8 cellular contexts compared by ENCODE assay signal in the genomic region with DNA sequence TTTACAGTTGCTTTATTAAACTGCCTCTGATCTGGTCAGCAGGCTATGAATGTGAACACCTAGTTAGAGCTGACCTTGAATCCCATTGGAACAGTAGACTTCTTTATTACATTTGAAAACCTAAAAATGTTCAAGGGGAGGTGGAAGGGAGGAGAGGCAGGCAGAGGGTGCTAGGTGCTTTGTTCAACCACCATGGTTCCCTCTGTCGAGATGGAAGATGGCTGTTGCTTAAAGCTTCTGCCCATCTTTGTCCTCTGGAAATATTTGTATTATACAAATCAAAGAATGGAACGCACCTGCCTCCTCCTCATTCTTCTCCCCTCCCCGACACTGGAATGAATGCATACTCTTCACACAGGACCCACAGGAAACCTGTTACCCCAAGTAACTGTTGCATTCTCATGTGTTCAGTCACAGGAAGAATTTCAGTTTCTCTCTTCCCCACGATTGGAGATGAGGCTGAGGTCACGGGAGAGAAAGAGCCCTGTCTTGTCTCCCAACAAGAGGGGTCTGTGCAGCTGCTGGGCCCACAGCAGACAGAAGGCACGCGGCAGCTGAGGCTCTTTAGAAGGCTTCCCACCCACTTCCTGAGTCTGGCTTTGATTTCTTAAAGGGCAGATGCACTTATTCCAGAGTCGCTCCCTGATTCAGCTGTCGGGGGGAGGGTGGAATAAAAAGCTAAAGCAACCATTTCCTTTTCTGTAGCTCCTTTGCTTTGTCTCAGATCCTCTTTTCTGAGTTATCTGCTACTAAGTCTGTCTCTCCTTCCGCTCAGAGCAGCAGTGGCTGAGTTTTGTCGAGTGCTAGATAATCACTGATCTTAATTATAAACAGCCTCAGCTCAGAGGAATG.
DNase-seq lines count a peak whose midpoint lies in the region; TF ChIP-seq lines count a peak whose summit lies in the region.

No MANE protein-coding gene starts in this region.

- peak overlapping the region; percentile 38 for H3K27ac Mint-ChIP-seq in osteocyte (ENCODE audit: unreplicated experiment)

- DNase-seq in EL (peak; percentile 19), GM20000 (ENCODE audit: low spot score) (peak; percentile 57), HT1080 (ENCODE audit: low read depth) (peak; percentile 46), esophagus squamous epithelium (lab: John Stamatoyannopoulos, UW) (no peak), osteocyte (ENCODE audit: extremely low spot score, unreplicated experiment) (no peak), DMS53 treated with DMSO at 0.1 percent for 48 hours (lab: John Stamatoyannopoulos, UW; ENCODE audit: unreplicated experiment) (no peak), HCEC 1CT (no peak)
- peak; percentile 46 for DNase-seq in activated CD4-positive, alpha-beta T cell treated with anti-CD3 and anti-CD28 coated beads, Interleukin-2, amount 50 U/mL, for 1 hour

- peaks cover 0 to 13% (median 0%) of the 10 kb centered on the region in 3 donors for H3K4me1 ChIP-seq in esophagus squamous epithelium

- intact Hi-C loops in esophagus squamous epithelium (cut with DNase I) = no loop called here

- H3K27me3 ChIP-seq in esophagus squamous epithelium = no peaks in the 10 kb centered on the region

- no peak for TF ChIP-seq CTCF in GM20000 (IDR thresholded peaks at IDR 0.05; ENCODE audit: extremely low read depth, missing control alignments)
- TF ChIP-seq CTCF in esophagus squamous epithelium (IDR thresholded peaks at IDR 0.05) = no peak
- TF ChIP-seq CTCF in osteocyte (IDR thresholded peaks at IDR 0.05) = no peak

- H3K27me3 Mint-ChIP-seq in osteocyte (ENCODE audit: unreplicated experiment) = no peaks in the 10 kb centered on the region

- no peaks in the 10 kb centered on the region for H3K36me3 Mint-ChIP-seq in osteocyte (ENCODE audit: unreplicated experiment)

- peak overlapping the region; percentile 14 to 53 (median 42) for H3K27ac ChIP-seq in esophagus squamous epithelium

- TF ChIP-seq POLR2A in esophagus squamous epithelium (IDR thresholded peaks at IDR 0.05) = peak in 1 of 4 donors; percentile 49

- no peaks in the 10 kb centered on the region for H3K9me3 ChIP-seq in esophagus squamous epithelium

- H3K4me1 Mint-ChIP-seq in osteocyte (ENCODE audit: unreplicated experiment) = peaks cover 25% of the 10 kb centered on the region

- peak overlapping the region in 3 of 4 donors; percentile 9 to 51 (median 16) for H3K4me3 ChIP-seq in esophagus squamous epithelium

- H3K9me3 Mint-ChIP-seq in osteocyte (ENCODE audit: unreplicated experiment) = no peaks in the 10 kb centered on the region

- 49 to 56% methylated on average over 10 of the region's 11 CpGs for WGBS in esophagus squamous epithelium, 2 donors

- H3K36me3 ChIP-seq in esophagus squamous epithelium = no peaks in the 10 kb centered on the region

- no peak overlapping the region for H3K4me3 Mint-ChIP-seq in osteocyte (ENCODE audit: unreplicated experiment)

Comparison
In these comparisons a context has a peak if more than half of its experiments do, and no peak if none do; other contexts are left out.
1. DNase-seq: peak in EL (single experiment), GM20000 (single experiment), HT1080 (single experiment) and activated CD4-positive, alpha-beta T cell treated with anti-CD3 and anti-CD28 coated beads, Interleukin-2, amount 50 U/mL, for 1 hour (single experiment); none in esophagus squamous epithelium (single experiment), osteocyte (single experiment), DMS53 treated with DMSO at 0.1 percent for 48 hours (single experiment) and HCEC 1CT (single experiment).